Comparison of ENCODE assay signal across 7 cellular contexts in genomic region chr7:158814637-158815036, GRCh38. TPM values are rescaled to one million over a fixed set of nuclear protein-coding genes. Genes with fewer than 3 reads are reported as not detected.
A peak's percentile ranks its signal among the peaks of the same experiment; 100 is the strongest.
DNase-seq lines count a peak whose midpoint lies in the region; ATAC-seq and TF ChIP-seq lines count a peak whose summit lies in the region.

No MANE protein-coding gene starts in this region.

- H3K4me3 ChIP-seq in coronary artery (no peak overlapping the region), gastrocnemius medialis (no peak overlapping the region), WERI-Rb-1 (ENCODE audit: low read depth, low read length) (no peak overlapping the region)

- intact Hi-C loops in gastrocnemius medialis (cut with DNase I; ENCODE audit: low total_unique reads) = no loop called here

- H3K27me3 ChIP-seq in gastrocnemius medialis (no peaks in the 10 kb centered on the region), WERI-Rb-1 (ENCODE audit: insufficient read depth, low read depth, severe bottlenecking) (no peaks in the 10 kb centered on the region)

- TF ChIP-seq CTCF in coronary artery (IDR thresholded peaks at IDR 0.05) (no peak), gastrocnemius medialis (IDR thresholded peaks at IDR 0.05 in 4 of 5, conservative IDR thresholded peaks at IDR 0.05 in 1 of 5) (no peak), WERI-Rb-1 (IDR thresholded peaks at IDR 0.05; ENCODE audit: low read depth, low read length) (no peak)

- H3K27ac ChIP-seq in coronary artery (peak overlapping the region; percentile 22 to 97), gastrocnemius medialis (peak overlapping the region; percentile 88 to 95 (median 93)), WERI-Rb-1 (no peak overlapping the region)

- peaks cover 65 to 73% of the 10 kb centered on the region in 2 donors for H3K4me1 ChIP-seq in gastrocnemius medialis

- TF ChIP-seq POLR2A in gastrocnemius medialis (IDR thresholded peaks at IDR 0.05) = no peak

- in situ Hi-C loops in gastrocnemius medialis (cut with MboI; ENCODE audit: low sequenced_read_pairs in 4 of 4) = no loop called here

- H3K36me3 ChIP-seq in gastrocnemius medialis (no peaks in the 10 kb centered on the region), WERI-Rb-1 (no peaks in the 10 kb centered on the region)

- H3K9me3 ChIP-seq in gastrocnemius medialis = no peaks in the 10 kb centered on the region
- H3K9me3 ChIP-seq in WERI-Rb-1 (ENCODE audit: severe bottlenecking) = no peaks in the 10 kb centered on the region

- DNase-seq in NCI-H510A (lab: John Stamatoyannopoulos, UW) (peak; percentile 81), coronary artery (ENCODE audit: low spot score) (no peak), gastrocnemius medialis (no peak), superior temporal gyrus (ENCODE audit: extremely low spot score) (no peak), COLO668 (lab: John Stamatoyannopoulos, UW; ENCODE audit: unreplicated experiment) (no peak), WERI-Rb-1 (no peak)

- peak; percentile 36 for ATAC-seq in GM21786 (IDR thresholded peaks at IDR 0.05; ENCODE audit: unreplicated experiment)
- no peak for ATAC-seq in gastrocnemius medialis

RNA-seq across cellular contexts. Expression of gene ESYT2, which starts 14.7 kb away (rescaled TPM):
- 100 to 1,000 TPM in 1 of 4 donors, 10 to 100 TPM in 3; 67.5 to 106 (median 74.7) TPM for total RNA-seq in gastrocnemius medialis

RNA-seq across cellular contexts. Expression of gene DYNC2I1, which starts 41.7 kb away (rescaled TPM):
- 10 to 100 TPM in 3 of 4 donors, 1 to 10 TPM in 1; 7.8 to 16.6 (median 11.0) TPM for total RNA-seq in gastrocnemius medialis
